Comparison of ENCODE assay signal across 21 cellular contexts in the genomic region with DNA sequence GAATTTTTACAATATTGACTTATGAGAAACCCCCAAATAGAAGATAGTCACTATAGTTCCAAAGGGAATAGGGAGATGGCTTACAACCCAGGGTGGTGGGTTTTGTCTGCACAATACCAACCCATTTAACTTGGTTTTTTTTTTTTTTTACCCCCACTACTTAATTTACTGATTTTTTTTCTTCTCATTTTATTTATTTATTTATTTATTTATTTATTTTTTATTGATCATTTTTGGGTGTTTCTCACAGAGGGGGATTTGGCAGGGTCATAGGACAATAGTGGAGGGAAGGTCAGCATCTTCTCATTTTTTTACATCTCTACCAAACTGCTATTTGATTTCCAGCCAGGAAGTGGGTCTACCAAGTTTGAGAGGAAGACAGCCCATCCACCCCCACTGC.
DNase-seq lines count a peak whose midpoint lies in the region; ATAC-seq, FAIRE-seq and TF ChIP-seq lines count a peak whose summit lies in the region.
"Had no signal": no experiment of that assay in that cellular context is flagged by ENCODE, and none has a peak within 500 bp of the region (broad histone marks: within the 10 kb centered on the region; RNA-seq: fewer than 3 reads in every experiment).

No MANE protein-coding gene starts in this region.

- H3K27ac Mint-ChIP-seq in astrocyte (ENCODE audit: unreplicated experiment), result peak overlapping the region; percentile 19
- H3K27ac Mint-ChIP-seq: B cell; CD4-positive, alpha-beta T cell; CD8-positive, alpha-beta T cell had no signal

- no peak overlapping the region for H3K4me2 ChIP-seq in astrocyte (ENCODE audit: low read length)
- H3K4me2 ChIP-seq: BLaER1 treated with 17β-estradiol and CSF1 and Interleukin-3, amounts not matched to agents 10 nM and 100 nM had no signal

- H3K4me3 ChIP-seq in HEK293 (ENCODE audit: low read depth, low read length) (no peak overlapping the region), astrocyte (ENCODE audit: insufficient read depth, low read depth, low read length) (no peak overlapping the region)
- H3K4me3 ChIP-seq: BLaER1 treated with 17β-estradiol and CSF1 and Interleukin-3, amounts not matched to agents 10 nM and 100 nM had no signal

- no peaks in the 10 kb centered on the region for H3K79me2 ChIP-seq in astrocyte (ENCODE audit: insufficient read depth, low read length)

- peaks cover 2% of the 10 kb centered on the region for H3K27me3 ChIP-seq in astrocyte (ENCODE audit: insufficient read depth, low read length)
- H3K27me3 ChIP-seq: BLaER1 treated with 17β-estradiol and CSF1 and Interleukin-3, amounts not matched to agents 10 nM and 100 nM had no signal

- H3K36me3 Mint-ChIP-seq in astrocyte (ENCODE audit: low read depth, unreplicated experiment), result no peaks in the 10 kb centered on the region
- H3K36me3 Mint-ChIP-seq: CD8-positive, alpha-beta T cell had no signal

- DNase-seq in astrocyte (ENCODE audit: low read depth) (no peak), HuH-7 (ENCODE audit: low spot score) (no peak), islet precursor cell (no peak)
- DNase-seq: 8988T; AML-193; Caco-2; Calu3; CD4-positive, alpha-beta T cell; CD8-positive, alpha-beta T cell; DMS79 treated with DMSO at 0.1 percent for 48 hours; GF-D8 had no signal

- H3K9me3 ChIP-seq in HEK293 (ENCODE audit: control insufficient read depth, insufficient read depth, low read depth, low read length) (no peaks in the 10 kb centered on the region), astrocyte (ENCODE audit: insufficient read depth, low read depth, low read length) (no peaks in the 10 kb centered on the region)
- H3K9me3 ChIP-seq: BLaER1 treated with 17β-estradiol and CSF1 and Interleukin-3, amounts not matched to agents 10 nM and 100 nM; Caco-2 had no signal

- no peak for FAIRE-seq in astrocyte (lab: Jason Lieb, UNC)
- FAIRE-seq: A204.1, D721Med, G401.6, GM12891, GM19239 had no signal

- TF ChIP-seq CTCF in HEK293 (tag by site-specific recombination; IDR thresholded peaks at IDR 0.05) (no peak), astrocyte (IDR thresholded peaks at IDR 0.05; ENCODE audit: insufficient read depth, low read depth, low read length) (no peak)

- peaks cover 21% of the 10 kb centered on the region for H3K27me3 Mint-ChIP-seq in astrocyte (ENCODE audit: low read depth, unreplicated experiment)

- no peaks in the 10 kb centered on the region for H3K4me1 ChIP-seq in HEK293 (ENCODE audit: control insufficient read depth, insufficient read depth, low read length)
- no peaks in the 10 kb centered on the region for H3K4me1 ChIP-seq in astrocyte (ENCODE audit: insufficient read depth, low read length)
- H3K4me1 ChIP-seq: BLaER1 treated with 17β-estradiol and CSF1 and Interleukin-3, amounts not matched to agents 10 nM and 100 nM; Caco-2 had no signal

- POLR2A ChIA-PET in HEK293 (lab: Yijun Ruan, JAX), result no interaction called here

- H3K9ac ChIP-seq in astrocyte (ENCODE audit: low read length), result no peak overlapping the region
- H3K9ac ChIP-seq: BLaER1 treated with 17β-estradiol and CSF1 and Interleukin-3, amounts not matched to agents 10 nM and 100 nM had no signal

- H2AFZ ChIP-seq in astrocyte (ENCODE audit: low read depth, low read length), result no peak overlapping the region

- ATAC-seq in HG02642 (IDR thresholded peaks at IDR 0.05; ENCODE audit: poor library complexity, unreplicated experiment), result no peak
- ATAC-seq: CD8-positive, alpha-beta T cell had no signal

- no peak overlapping the region for H3K4me3 Mint-ChIP-seq in astrocyte (ENCODE audit: unreplicated experiment)
- H3K4me3 Mint-ChIP-seq: B cell; CD4-positive, alpha-beta T cell; CD8-positive, alpha-beta T cell had no signal

- no peaks in the 10 kb centered on the region for H3K36me3 ChIP-seq in HEK293 (ENCODE audit: control insufficient read depth in 2 of 2, insufficient read depth in 1 of 2, low read length in 2 of 2)
- no peaks in the 10 kb centered on the region for H3K36me3 ChIP-seq in astrocyte (ENCODE audit: insufficient read depth, low read length)
- H3K36me3 ChIP-seq: BLaER1 treated with 17β-estradiol and CSF1 and Interleukin-3, amounts not matched to agents 10 nM and 100 nM had no signal

- CTCF ChIA-PET in HEK293 (lab: Yijun Ruan, JAX), result interaction anchor here (0.6 to 0.9 kb wide), 4 partner anchors 30 to 726 kb away, joined by 3 read pairs; no protein-coding TSS in a partner anchor

- H4K20me1 ChIP-seq in astrocyte (ENCODE audit: insufficient read depth, low read length), result no peaks in the 10 kb centered on the region
- H4K20me1 ChIP-seq: BLaER1 treated with 17β-estradiol and CSF1 and Interleukin-3, amounts not matched to agents 10 nM and 100 nM had no signal

- no peaks in the 10 kb centered on the region for H3K9me3 Mint-ChIP-seq in astrocyte (ENCODE audit: unreplicated experiment)
- H3K9me3 Mint-ChIP-seq: CD4-positive, alpha-beta T cell; CD8-positive, alpha-beta T cell had no signal

- H3K27ac ChIP-seq in HEK293 (ENCODE audit: extremely low read depth, low read depth, low read length) (no peak overlapping the region), astrocyte (ENCODE audit: low read depth, low read length) (no peak overlapping the region)
- H3K27ac ChIP-seq: BLaER1 treated with 17β-estradiol and CSF1 and Interleukin-3, amounts not matched to agents 10 nM and 100 nM; C4-2B had no signal

- peaks cover 2% of the 10 kb centered on the region for H3K4me1 Mint-ChIP-seq in astrocyte (ENCODE audit: low read depth, unreplicated experiment)
- H3K4me1 Mint-ChIP-seq: B cell had no signal

TF ChIP-seq in HEK293, 187 proteins besides CTCF, POLR2A, EP300 and RAD21 (continues in another document):
- TF ChIP-seq ZNF394 (tag by site-specific recombination; IDR thresholded peaks at IDR 0.05; ENCODE audit: borderline replicate concordance) (peak; percentile 62; the same call in 1 of the 2 replicates), PRDM2 (tag by site-specific recombination; IDR thresholded peaks at IDR 0.05; ENCODE audit: borderline replicate concordance) (no peak), SP7 (tag by site-specific recombination; IDR thresholded peaks at IDR 0.05) (no peak)
